12 cellular contexts compared by ENCODE assay signal in genomic region chr22:20172038-20172613, GRCh38. TPM values are rescaled to one million over a fixed set of nuclear protein-coding genes. Genes with fewer than 3 reads are reported as not detected.
"Had no signal": no experiment of that assay in that cellular context is flagged by ENCODE, and none has a peak within 500 bp of the region (broad histone marks: within the 10 kb centered on the region; RNA-seq: fewer than 3 reads in every experiment).

No MANE protein-coding gene starts in this region.

- FAIRE-seq: H1, H54 had no signal

- DNase-seq: GM23248, GOT3, H7, H9, HCEC 1CT, HFFc6 had no signal

- H3K36me3 ChIP-seq: HAP-1 had no signal

- H3K4me2 ChIP-seq: GM23338 had no signal

- H3K27ac Mint-ChIP-seq: GM23338, H9, HFFc6 had no signal

- ATAC-seq: GM23338, HCT116 had no signal

- H3K4me1 Mint-ChIP-seq: GM23338 had no signal

- H3K9me3 ChIP-seq: HAP-1 had no signal

- H3K9ac ChIP-seq: GM23248 had no signal

- H3K4me1 ChIP-seq: HAP-1 had no signal

- H3K27ac ChIP-seq: GM23248 had no signal

- H3K4me3 ChIP-seq: GM23248, GM23338, HAP-1 had no signal

- H3K4me3 Mint-ChIP-seq: GM23338, H9, HFFc6 had no signal

- H3K9me3 Mint-ChIP-seq: GM23338, H9, HFFc6 had no signal

- H2AFZ ChIP-seq: GM23248, GM23338 had no signal

RNA-seq across cellular contexts. Expression of gene CCDC188, which starts 21.3 kb away (rescaled TPM):
- total RNA-seq: GM23338, H1, H4, H7, H9 had no signal
- polyA plus RNA-seq: GM23338, H1 had no signal
